In genomic region chr9:136437430-136437829, GRCh38 we compare ENCODE assay signal across 9 cellular contexts. TPM values are rescaled to one million over a fixed set of nuclear protein-coding genes. Genes with fewer than 3 reads are reported as not detected.
DNase-seq lines count a peak whose midpoint lies in the region; ATAC-seq and TF ChIP-seq lines count a peak whose summit lies in the region.
"Had no signal": no experiment of that assay in that cellular context is flagged by ENCODE, and none has a peak within 500 bp of the region (broad histone marks: within the 10 kb centered on the region; RNA-seq: fewer than 3 reads in every experiment).

No MANE protein-coding gene starts in this region.

- no peak for TF ChIP-seq RAD21 in liver (IDR thresholded peaks at IDR 0.05)

- intact Hi-C loops in cardiac septum (cut with DNase I): no loop called here

- H3K4me3 ChIP-seq in right atrium auricular region (peak overlapping the region; percentile 96 to 98), liver (ENCODE audit: low read depth in 1 of 3, low read length in 3 of 3) (peak overlapping the region in 1 of 3 donors; percentile 2), urinary bladder (ENCODE audit: low read depth, low read length) (peak overlapping the region; percentile 85)

- no peak for ATAC-seq in activated naive CD8-positive, alpha-beta T cell treated with anti-CD3 and anti-CD28 coated beads, Interleukin-2, amount 50 U/mL, for 24 hours
- no peak for ATAC-seq in HG03108 (IDR thresholded peaks at IDR 0.05; ENCODE audit: unreplicated experiment)

- H3K9ac ChIP-seq in liver (ENCODE audit: low read depth in 1 of 2, low read length in 2 of 2): peak overlapping the region in 1 of 2 donors; percentile 10

- H3K9me3 ChIP-seq in right atrium auricular region (no peaks in the 10 kb centered on the region), liver (ENCODE audit: control insufficient read depth in 4 of 4, low read length in 3 of 4) (no peaks in the 10 kb centered on the region)

- H3K4me3 Mint-ChIP-seq in activated naive CD8-positive, alpha-beta T cell treated with anti-CD3 and anti-CD28 coated beads, Interleukin-2, amount 50 U/mL, for 24 hours: peak overlapping the region; percentile 81

- H3K9me3 Mint-ChIP-seq in activated naive CD8-positive, alpha-beta T cell treated with anti-CD3 and anti-CD28 coated beads, Interleukin-2, amount 50 U/mL, for 24 hours: no peaks in the 10 kb centered on the region

- H3K27me3 ChIP-seq in right atrium auricular region (no peaks in the 10 kb centered on the region), liver (ENCODE audit: control insufficient read depth in 4 of 4, insufficient read depth in 4 of 4, low read length in 3 of 4) (no peaks in the 10 kb centered on the region)

- H3K27ac ChIP-seq in right atrium auricular region (peak overlapping the region in 1 of 2 donors; percentile 41), liver (ENCODE audit: low read depth in 1 of 2, low read length in 2 of 2) (peak overlapping the region in 1 of 2 donors; percentile 32), urinary bladder (ENCODE audit: low read depth) (no peak overlapping the region)

- peaks cover 7% of the 10 kb centered on the region for H3K36me3 Mint-ChIP-seq in activated naive CD8-positive, alpha-beta T cell treated with anti-CD3 and anti-CD28 coated beads, Interleukin-2, amount 50 U/mL, for 24 hours (ENCODE audit: low read depth)

- H3K27ac Mint-ChIP-seq in activated naive CD8-positive, alpha-beta T cell treated with anti-CD3 and anti-CD28 coated beads, Interleukin-2, amount 50 U/mL, for 24 hours: no peak overlapping the region

- H3K4me1 ChIP-seq in right atrium auricular region: peaks cover 0 to 37% of the 10 kb centered on the region in 2 donors
- peaks cover 13 to 51% (median 45%) of the 10 kb centered on the region in 4 donors for H3K4me1 ChIP-seq in liver (ENCODE audit: control insufficient read depth in 4 of 4, insufficient read depth in 4 of 4, low read length in 3 of 4)
- no peaks in the 10 kb centered on the region for H3K4me1 ChIP-seq in urinary bladder (ENCODE audit: insufficient read depth)

- 34% methylated on average over 8 of the region's 8 CpGs for WGBS in liver
- 61% methylated on average over 8 of the region's 8 CpGs for WGBS in urinary bladder

- H3K36me3 ChIP-seq in right atrium auricular region (peaks cover 23% of the 10 kb centered on the region), liver (ENCODE audit: control insufficient read depth in 4 of 4, insufficient read depth in 3 of 4, low read depth in 1 of 4, low read length in 3 of 4) (peaks cover 0 to 13% (median 10%) of the 10 kb centered on the region in 4 donors), urinary bladder (ENCODE audit: insufficient read depth) (no peaks in the 10 kb centered on the region)

- H3K4me1 Mint-ChIP-seq in activated naive CD8-positive, alpha-beta T cell treated with anti-CD3 and anti-CD28 coated beads, Interleukin-2, amount 50 U/mL, for 24 hours: peaks cover 22% of the 10 kb centered on the region

- no peak for DNase-seq in right atrium auricular region (ENCODE audit: low spot score)
- no peak for DNase-seq in cardiac septum (ENCODE audit: low spot score)
- DNase-seq in activated naive CD8-positive, alpha-beta T cell treated with anti-CD3 and anti-CD28 coated beads, Interleukin-2, amount 50 U/mL, for 24 hours: no peak
- DNase-seq in stimulated activated CD4-positive, alpha-beta T cell treated with anti-CD3 and anti-CD28 coated beads, Interleukin-4, amount 100 ng/mL, for 4 hours: no peak
- no peak for DNase-seq in hypothalamus (lab: John Stamatoyannopoulos, UW)
- DNase-seq: retina had no signal

- H3K27me3 Mint-ChIP-seq in activated naive CD8-positive, alpha-beta T cell treated with anti-CD3 and anti-CD28 coated beads, Interleukin-2, amount 50 U/mL, for 24 hours: no peaks in the 10 kb centered on the region

- TF ChIP-seq CTCF in right atrium auricular region (IDR thresholded peaks at IDR 0.05) (no peak), liver (IDR thresholded peaks at IDR 0.05; ENCODE audit: low read depth, low read length, missing input control) (no peak)

TF ChIP-seq in liver, 16 proteins besides CTCF, POLR2A, EP300 and RAD21:
- no peak for TF ChIP-seq FOXA1 (IDR thresholded peaks at IDR 0.05)
- no peak for TF ChIP-seq MAX (IDR thresholded peaks at IDR 0.05)
- TF ChIP-seq REST (IDR thresholded peaks at IDR 0.05): no peak
- TF ChIP-seq SP1 (IDR thresholded peaks at IDR 0.05): peak; percentile 21
- TF ChIP-seq HNF4A (conservative IDR thresholded peaks at IDR 0.05): peak; percentile 41 to 71
- TF ChIP-seq EGR1 (IDR thresholded peaks at IDR 0.05; ENCODE audit: low read depth in 2 of 2): peak in 1 of 2 donors; percentile 20
- no peak for TF ChIP-seq FOXA2 (IDR thresholded peaks at IDR 0.05)

RNA-seq across cellular contexts. Expression of gene INPP5E, which starts 2.2 kb away (rescaled TPM):
- total RNA-seq in right atrium auricular region: 1 to 10 TPM; 6.4 to 9.1 TPM
- total RNA-seq in cardiac septum: 14.2 TPM
- total RNA-seq in liver: 1 to 10 TPM; 3.1 to 3.3 TPM
- polyA plus RNA-seq in liver: 1 to 10 TPM; 1.0 to 2.7 TPM
- total RNA-seq in urinary bladder: 5.3 TPM
- polyA plus RNA-seq in urinary bladder: 12.6 TPM

RNA-seq across cellular contexts. Expression of gene PMPCA, which starts 27.0 kb away (rescaled TPM):
- 10 to 100 TPM; 40.8 to 47.4 TPM for total RNA-seq in right atrium auricular region
- total RNA-seq in cardiac septum: 68.9 TPM
- 10 to 100 TPM; 27.0 to 39.5 TPM for total RNA-seq in liver
- polyA plus RNA-seq in liver: 10 to 100 TPM; 43.7 to 75.6 TPM
- 15.1 TPM for total RNA-seq in urinary bladder
- polyA plus RNA-seq in urinary bladder: 43.7 TPM

RNA-seq across cellular contexts. Expression of gene ENTR1, which starts 27.0 kb away (rescaled TPM):
- total RNA-seq in right atrium auricular region: 10 to 100 TPM; 10.3 to 17.6 TPM
- 23.1 TPM for total RNA-seq in cardiac septum
- total RNA-seq in liver: 10 to 100 TPM; 11.0 to 25.6 TPM
- 10 to 100 TPM; 12.7 to 28.1 TPM for polyA plus RNA-seq in liver
- 20.4 TPM for total RNA-seq in urinary bladder
- 37.5 TPM for polyA plus RNA-seq in urinary bladder

RNA-seq across cellular contexts. Expression of gene SNAPC4, which starts 37.5 kb away (rescaled TPM):
- total RNA-seq in right atrium auricular region (1 to 10 TPM; 2.5 to 4.4 TPM), cardiac septum (3.9 TPM), liver (1 to 10 TPM; 2.3 to 4.2 TPM), urinary bladder (4.4 TPM)
- polyA plus RNA-seq in liver (1 to 10 TPM in 1 of 2 donors, under 1 TPM in 1; 0.75 to 3.9 TPM), urinary bladder (7.3 TPM)

RNA-seq across cellular contexts. Expression of gene SEC16A, which starts 45.4 kb away (rescaled TPM):
- 10 to 100 TPM; 32.6 to 41.6 TPM for total RNA-seq in right atrium auricular region
- 33.7 TPM for total RNA-seq in cardiac septum
- 10 to 100 TPM; 21.7 to 96.1 TPM for total RNA-seq in liver
- 10 to 100 TPM; 43.3 to 88.7 TPM for polyA plus RNA-seq in liver
- total RNA-seq in urinary bladder: 24.3 TPM
- polyA plus RNA-seq in urinary bladder: 36.4 TPM
